ENCODE assay signal across 9 cellular contexts in genomic region chr7:158642149-158642548, GRCh38. TPM values are rescaled to one million over a fixed set of nuclear protein-coding genes. Genes with fewer than 3 reads are reported as not detected.
"Had no signal": no experiment of that assay in that cellular context is flagged by ENCODE, and none has a peak within 500 bp of the region (broad histone marks: within the 10 kb centered on the region; RNA-seq: fewer than 3 reads in every experiment).

No MANE protein-coding gene starts in this region.

- H3K9ac ChIP-seq: GM23248 had no signal

- ATAC-seq: HCT116, K562 had no signal

- H3K9me3 Mint-ChIP-seq: HFFc6 had no signal

- H2AFZ ChIP-seq: GM23248 had no signal

- H3K27ac ChIP-seq: GM23248, HL-60 had no signal

- H3K27ac Mint-ChIP-seq: HFFc6 had no signal

- H3K4me1 ChIP-seq: HAP-1 had no signal

- H3K4me3 ChIP-seq: GM23248, HAP-1, K562 had no signal

- DNase-seq: GM23248, GOT3, H7, HFFc6, IMR-90 had no signal

- H3K4me3 Mint-ChIP-seq: HFFc6 had no signal

- H3K9me3 ChIP-seq: HAP-1 had no signal

RNA-seq across cellular contexts. Expression of gene PTPRN2, which starts 54.5 kb away (rescaled TPM):
- total RNA-seq: GM23248, IMR-90, K562 had no signal
